In the genomic region with DNA sequence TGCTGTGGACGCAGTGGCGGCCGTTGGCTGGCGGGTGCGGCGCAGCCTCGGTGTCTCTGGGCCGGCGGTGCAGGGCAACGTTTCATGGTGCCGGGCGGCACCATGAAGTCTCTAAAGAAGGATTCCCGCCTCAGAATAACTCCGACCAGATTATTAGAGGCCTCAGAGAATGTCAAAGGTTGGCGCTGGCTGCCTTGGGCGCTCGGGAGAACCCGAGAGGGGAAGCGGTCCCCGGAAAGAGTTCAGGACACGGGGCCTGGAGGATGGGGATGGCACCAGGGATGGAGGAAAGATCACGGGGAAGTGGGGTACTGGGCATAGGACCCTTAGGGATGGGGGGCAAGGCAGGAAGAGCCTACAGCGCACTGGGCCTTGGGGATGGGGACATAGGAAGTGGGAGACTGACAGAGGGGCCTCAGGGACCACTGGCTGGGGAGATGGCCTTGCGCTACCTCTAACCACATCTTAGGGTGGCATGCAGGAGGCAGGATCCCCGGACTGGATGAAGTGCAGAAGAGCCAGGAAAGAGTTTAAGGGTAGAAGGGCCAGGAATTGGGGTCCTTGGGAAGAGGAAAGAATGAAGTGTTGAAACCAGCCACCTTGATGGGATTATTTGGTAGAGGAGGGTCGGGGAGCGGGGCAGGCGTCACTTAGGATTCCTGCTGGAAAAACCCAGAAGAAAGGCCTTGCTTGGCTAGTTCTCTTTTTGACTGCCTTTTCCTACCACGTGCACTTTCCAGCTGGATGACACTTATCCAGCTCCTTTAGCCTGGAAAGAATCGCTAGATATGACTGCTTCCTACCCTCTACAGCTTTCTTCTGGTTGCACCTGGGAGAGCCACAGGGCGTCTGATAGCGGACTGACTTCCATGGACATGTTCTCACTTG, we compare ENCODE assay signal across 9 cellular contexts. TPM values are rescaled to one million over a fixed set of nuclear protein-coding genes. Genes with fewer than 3 reads are reported as not detected.
DNase-seq lines count a peak whose midpoint lies in the region; ATAC-seq, FAIRE-seq and TF ChIP-seq lines count a peak whose summit lies in the region.
"Had no signal": no experiment of that assay in that cellular context is flagged by ENCODE, and none has a peak within 500 bp of the region (broad histone marks: within the 10 kb centered on the region; RNA-seq: fewer than 3 reads in every experiment).

No MANE protein-coding gene starts in this region.

- 24% methylated on average over 32 of the region's 32 CpGs; no CpG with 5 or more reads in 1 of the 2 experiments for WGBS in H1 (ENCODE audit: extremely low coverage in 1 of 2, insufficient coverage in 1 of 2, insufficient read length in 1 of 2, insufficient replicate concordance in 2 of 2, low coverage in 1 of 2, low lambda C conversion rate in 2 of 2, missing lambda C conversion rate in 1 of 2), 2 experiments

- no peak overlapping the region for H3K56ac ChIP-seq in H1 (replicated peaks; ENCODE audit: insufficient read length, low read depth, low read length)

- ATAC-seq in natural killer cell (no peak), GM18867 (IDR thresholded peaks at IDR 0.05; ENCODE audit: unreplicated experiment) (no peak), left colon (no peak)

- H4K20me1 ChIP-seq in Karpas-422 (ENCODE audit: insufficient read depth, low read depth, low read length) (no peaks in the 10 kb centered on the region), H1 (replicated peaks in 1 of 2; ENCODE audit: control insufficient read depth in 1 of 2, insufficient read depth in 2 of 2, low read length in 2 of 2) (peaks cover 1 to 3% of the 10 kb centered on the region in 2 experiments)

- H3K4me1 Mint-ChIP-seq in natural killer cell, result peaks cover 9 to 20% of the 10 kb centered on the region in 2 donors

- H2BK12ac ChIP-seq in H1 (ENCODE audit: low read depth, low read length), result no peak overlapping the region

- POLR2A ChIA-PET in AG04450 (lab: Yijun Ruan, JAX), result no interaction called here
- POLR2A ChIA-PET in H1 (lab: Charles Lee; ENCODE audit: partially characterized antibody), result no interaction called here

- H4K91ac ChIP-seq in H1 (replicated peaks; ENCODE audit: insufficient read length, low read length), result peak overlapping the region; percentile 25

- H3K14ac ChIP-seq in H1 (ENCODE audit: insufficient read length), result no peak overlapping the region

- TF ChIP-seq CTCF in AG04450 (IDR thresholded peaks at IDR 0.05; ENCODE audit: low read depth, low read length) (no peak), H1 (IDR thresholded peaks at IDR 0.05; ENCODE audit: control extremely low read depth in 1 of 3, insufficient read depth in 1 of 3, low read depth in 1 of 3, low read length in 3 of 3) (no peak), natural killer cell (IDR thresholded peaks at IDR 0.05) (no peak), GM10266 (IDR thresholded peaks at IDR 0.05; ENCODE audit: control insufficient read depth, insufficient read depth, low read depth, missing control alignments) (no peak)

- DNase-seq in AG04450 (ENCODE audit: low read depth, low spot score) (no peak), Karpas-422 (no peak), H1 (ENCODE audit: low read depth in 1 of 2, low spot score in 2 of 2) (no peak), natural killer cell (no peak), kidney glomerular epithelial cell (lab: John Stamatoyannopoulos, UW) (no peak), GM10266 (ENCODE audit: extremely low spot score) (no peak), left colon (no peak)
- DNase-seq: WERI-Rb-1 had no signal

- no peak overlapping the region for H3K4ac ChIP-seq in H1 (replicated peaks; ENCODE audit: insufficient read length, low read depth, low read length)

- no peaks in the 10 kb centered on the region for H3K79me1 ChIP-seq in H1 (ENCODE audit: low read depth, low read length)

- peak overlapping the region; percentile 84; the same call in 1 of the 2 replicates for H4K8ac ChIP-seq in H1 (ENCODE audit: extremely low read depth, insufficient read depth, low read length)

- peak overlapping the region; percentile 99 for H2AFZ ChIP-seq in Karpas-422 (ENCODE audit: low read length)
- peak overlapping the region; percentile 30; the same call in 1 of the 2 replicates for H2AFZ ChIP-seq in H1 (ENCODE audit: low read length)

- peak overlapping the region; percentile 100 for H3K4me2 ChIP-seq in Karpas-422 (ENCODE audit: low read depth, low read length, poor library complexity, severe bottlenecking)
- peak overlapping the region; percentile 79 to 87 for H3K4me2 ChIP-seq in H1 (ENCODE audit: insufficient read depth in 1 of 2, low read depth in 2 of 2, low read length in 2 of 2)

- no peak overlapping the region for H4K5ac ChIP-seq in H1 (ENCODE audit: insufficient read length, low read depth, low read length)

- peaks cover 0 to 21% of the 10 kb centered on the region in 2 donors for H3K27me3 Mint-ChIP-seq in natural killer cell (ENCODE audit: low read depth in 2 of 2)

- no peaks in the 10 kb centered on the region for H3K9me3 Mint-ChIP-seq in natural killer cell

- H2BK15ac ChIP-seq in H1 (ENCODE audit: low read length), result no peak overlapping the region

- H3K79me2 ChIP-seq in Karpas-422 (ENCODE audit: low read length) (no peaks in the 10 kb centered on the region), H1 (ENCODE audit: control insufficient read depth in 1 of 2, insufficient read depth in 2 of 2, low read length in 2 of 2) (no peaks in the 10 kb centered on the region)

- H3K27me3 ChIP-seq in AG04450 (ENCODE audit: control insufficient read depth, insufficient read depth, low read length) (peaks cover 6% of the 10 kb centered on the region), Karpas-422 (ENCODE audit: low read length) (no peaks in the 10 kb centered on the region), H1 (replicated peaks in 1 of 4; ENCODE audit: control insufficient read depth in 3 of 4, extremely low read depth in 1 of 4, insufficient read depth in 3 of 4, low read length in 3 of 4) (no peaks in the 10 kb centered on the region; a peak in 1 of 7 replicates)

- no peak overlapping the region for H3K23ac ChIP-seq in H1 (ENCODE audit: insufficient read length)

- no peaks in the 10 kb centered on the region for H3K36me3 Mint-ChIP-seq in natural killer cell

- peak overlapping the region; percentile 96 for H3K4me3 Mint-ChIP-seq in natural killer cell

- H3K18ac ChIP-seq in H1 (ENCODE audit: extremely low read depth, low read length), result peak overlapping the region; percentile 38; the same call in 1 of the 2 replicates

- no peaks in the 10 kb centered on the region; the same call in 1 of the 2 replicates for H3K9me3 ChIP-seq in AG04450 (ENCODE audit: control insufficient read depth, insufficient read depth, low read length)
- no peaks in the 10 kb centered on the region for H3K9me3 ChIP-seq in Karpas-422 (ENCODE audit: low read length)
- H3K9me3 ChIP-seq in H1 (ENCODE audit: insufficient read depth in 2 of 2, low read depth in 1 of 2, low read length in 1 of 2), result no peaks in the 10 kb centered on the region

- H3K27ac ChIP-seq in AG04450 (ENCODE audit: low read depth, low read length) (no peak overlapping the region), Karpas-422 (ENCODE audit: low read length) (no peak overlapping the region), H1 (ENCODE audit: low read depth, low read length) (no peak overlapping the region)
- H3K27ac ChIP-seq: WERI-Rb-1 had no signal

- no peak overlapping the region for H2BK20ac ChIP-seq in H1 (ENCODE audit: low read length)

- no peak for TF ChIP-seq RAD21 in H1 (IDR thresholded peaks at IDR 0.05 in 1 of 2, conservative IDR thresholded peaks at IDR 0.05 in 1 of 2; ENCODE audit: low read depth in 2 of 2, low read length in 2 of 2)

- H3K23me2 ChIP-seq in H1 (ENCODE audit: low read depth, low read length), result peaks cover 3% of the 10 kb centered on the region; the same call in 1 of the 2 replicates

- no peaks in the 10 kb centered on the region for H3K9me2 ChIP-seq in Karpas-422 (replicated peaks; ENCODE audit: insufficient read depth, low read length)

- H3K4me3 ChIP-seq in AG04450 (ENCODE audit: low read depth, low read length) (peak overlapping the region; percentile 49), Karpas-422 (ENCODE audit: low read length) (peak overlapping the region; percentile 94), H1 (ENCODE audit: extremely low read depth in 1 of 4, insufficient read depth in 2 of 4, low read depth in 3 of 4, low read length in 4 of 4) (peak overlapping the region; percentile 69 to 86 (median 75))

- no peak for TF ChIP-seq EP300 in H1 (IDR thresholded peaks at IDR 0.05; ENCODE audit: borderline replicate concordance in 1 of 2, low read depth in 2 of 2, low read length in 2 of 2)

- TF ChIP-seq POLR2A in H1 (IDR thresholded peaks at IDR 0.05; ENCODE audit: control extremely low read depth in 1 of 2, low read depth in 2 of 2, low read length in 2 of 2), result no peak

- H3K9ac ChIP-seq in Karpas-422 (ENCODE audit: low read length) (peak overlapping the region; percentile 94), H1 (replicated peaks in 1 of 4; ENCODE audit: extremely low read depth in 1 of 4, low read depth in 3 of 4, low read length in 3 of 4) (peak overlapping the region in 3 of 4 experiments; percentile 35 to 45 (median 36); a peak in 5 of 7 replicates)

- H3K27ac Mint-ChIP-seq in natural killer cell, result peak overlapping the region; percentile 82 to 94

- H2AK5ac ChIP-seq in H1 (ENCODE audit: low read depth, low read length), result no peak overlapping the region

- peaks cover 15% of the 10 kb centered on the region for H3K4me1 ChIP-seq in Karpas-422 (ENCODE audit: low read length)
- H3K4me1 ChIP-seq in H1 (replicated peaks in 1 of 4; ENCODE audit: control insufficient read depth in 3 of 4, insufficient read depth in 4 of 4, low read length in 3 of 4), result peaks cover 2 to 10% (median 6%) of the 10 kb centered on the region in 4 experiments

- H2BK120ac ChIP-seq in H1 (replicated peaks; ENCODE audit: low read depth, low read length), result no peak overlapping the region

- FAIRE-seq in H1 (lab: Jason Lieb, UNC), result no peak

- CTCF ChIA-PET in AG04450 (lab: Charles Lee), result interaction anchor here (0.9 to 1.5 kb wide), 2 partner anchors 30 to 274 kb away, joined by 4 read pairs; no protein-coding TSS in a partner anchor
- CTCF ChIA-PET in H1 (lab: Charles Lee; ENCODE audit: partially characterized antibody), result interaction anchor here (0.7 to 1.8 kb wide), 7 partner anchors 8 to 310 kb away, joined by 3 to 7 read pairs (median 5); no protein-coding TSS in a partner anchor

- intact Hi-C loops in natural killer cell (cut with micrococcal nuclease) (no loop called here), left colon (cut with DNase I, micrococcal nuclease) (no loop called here)

- peak overlapping the region; percentile 52 for H2BK5ac ChIP-seq in H1 (ENCODE audit: low read depth, low read length)

- H3K36me3 ChIP-seq in Karpas-422 (ENCODE audit: insufficient read depth, low read length) (no peaks in the 10 kb centered on the region), H1 (ENCODE audit: control insufficient read depth in 2 of 4, insufficient read depth in 4 of 4, low read length in 3 of 4) (no peaks in the 10 kb centered on the region)
- H3K36me3 ChIP-seq: WERI-Rb-1 had no signal

RNA-seq across cellular contexts. Expression of a gene that starts 0.6 kb away (rescaled TPM):
- polyA plus RNA-seq in AG04450 (2011; rRNA removed) (0.11 and 0.17 TPM in 2 replicates), H1 (2011; rRNA removed) (0.89 and 1.2 TPM in 2 replicates)
- 0.48 TPM in 1 of 2 replicates, not detected in the other for polyA minus RNA-seq in AG04450 (2011; rRNA and poly(A)+ RNA removed)
- total RNA-seq in Karpas-422 (2014; rRNA removed; shearing (Covaris generic); ENCODE audit: low replicate concordance), result 2.0 and 2.5 TPM in 2 replicates
- 1.7 and 3.3 TPM in 2 replicates for total RNA-seq in H1 (2021; fragmentation: NEBNext Ultra II Directional; extraction: Animal tissue kit (Norgen Biotek cat#: 25700))
- polyA plus RNA-seq in H1 (2011; cell fraction: cytosol; rRNA removed), result 2.8 TPM
- polyA plus RNA-seq in H1 (2011; cell fraction: nucleus; rRNA removed), result 9.0 TPM
- polyA plus RNA-seq in H1 (2012, experiment 1 of 2), result 0.88 to 2.6 TPM (median 2.1 TPM) in 4 replicates
- polyA plus RNA-seq in H1 (2012, experiment 2 of 2), result 1.0 TPM
- 0.85 TPM for polyA plus RNA-seq in H1 (2013, experiment 1 of 2)
- polyA plus RNA-seq in H1 (2013, experiment 2 of 2), result 0.68 TPM
- polyA minus RNA-seq in H1 (2011; rRNA and poly(A)+ RNA removed), result 2.2 and 2.6 TPM in 2 replicates
- 2.4 TPM for polyA minus RNA-seq in H1 (2011; cell fraction: cytosol; rRNA and poly(A)+ RNA removed)
- polyA minus RNA-seq in H1 (2011; cell fraction: nucleus; rRNA and poly(A)+ RNA removed), result 6.1 TPM
- total RNA-seq in natural killer cell (1 to 10 TPM in 1 of 3 donors, under 1 TPM in 2; 0.26 to 4.9 (median 0.70) TPM), left colon (1 to 10 TPM; 2.1 to 2.8 TPM)

RNA-seq across cellular contexts. Expression of a gene that starts 23.7 kb away (rescaled TPM):
- polyA plus RNA-seq in AG04450 (2011; rRNA removed), result not detected in 2 replicates
- 0.09 TPM in 1 of 2 replicates, not detected in the other for polyA minus RNA-seq in AG04450 (2011; rRNA and poly(A)+ RNA removed)
- total RNA-seq in Karpas-422 (2014; rRNA removed; shearing (Covaris generic); ENCODE audit: low replicate concordance), result not detected in 2 replicates
- 5.8 and 7.9 TPM in 2 replicates for total RNA-seq in H1 (2021; fragmentation: NEBNext Ultra II Directional; extraction: Animal tissue kit (Norgen Biotek cat#: 25700))
- polyA plus RNA-seq in H1 (2011; rRNA removed), result 6.7 and 8.1 TPM in 2 replicates
- 4.7 TPM for polyA plus RNA-seq in H1 (2011; cell fraction: cytosol; rRNA removed)
- polyA plus RNA-seq in H1 (2011; cell fraction: nucleus; rRNA removed), result 9.8 TPM
- 4.6 to 8.1 TPM (median 4.8 TPM) in 4 replicates for polyA plus RNA-seq in H1 (2012, experiment 1 of 2)
- polyA plus RNA-seq in H1 (2012, experiment 2 of 2), result 18.3 TPM
- polyA plus RNA-seq in H1 (2013, experiment 1 of 2), result 4.9 TPM
- 5.5 TPM for polyA plus RNA-seq in H1 (2013, experiment 2 of 2)
- polyA minus RNA-seq in H1 (2011; rRNA and poly(A)+ RNA removed), result 3.8 and 4.1 TPM in 2 replicates
- polyA minus RNA-seq in H1 (2011; cell fraction: cytosol; rRNA and poly(A)+ RNA removed), result 5.2 TPM
- polyA minus RNA-seq in H1 (2011; cell fraction: nucleus; rRNA and poly(A)+ RNA removed), result 11.3 TPM
- total RNA-seq in natural killer cell, result not detected
- total RNA-seq in left colon, result 10 to 100 TPM; 40.1 to 58.5 TPM

RNA-seq across cellular contexts. Expression of a gene that starts 30.2 kb away (rescaled TPM):
- 15.5 and 17.5 TPM in 2 replicates for polyA plus RNA-seq in AG04450 (2011; rRNA removed)
- polyA minus RNA-seq in AG04450 (2011; rRNA and poly(A)+ RNA removed), result 9.8 and 15.9 TPM in 2 replicates
- total RNA-seq in Karpas-422 (2014; rRNA removed; shearing (Covaris generic); ENCODE audit: low replicate concordance), result 15.4 and 41.3 TPM in 2 replicates
- 31.3 and 33.5 TPM in 2 replicates for total RNA-seq in H1 (2021; fragmentation: NEBNext Ultra II Directional; extraction: Animal tissue kit (Norgen Biotek cat#: 25700))
- polyA plus RNA-seq in H1 (2011; rRNA removed), result 17.9 and 21.9 TPM in 2 replicates
- polyA plus RNA-seq in H1 (2011; cell fraction: cytosol; rRNA removed), result 27.8 TPM
- polyA plus RNA-seq in H1 (2011; cell fraction: nucleus; rRNA removed), result 69.5 TPM
- polyA plus RNA-seq in H1 (2012, experiment 1 of 2), result 19.7 to 31.1 TPM (median 26.9 TPM) in 4 replicates
- 14.4 TPM for polyA plus RNA-seq in H1 (2012, experiment 2 of 2)
- polyA plus RNA-seq in H1 (2013, experiment 1 of 2), result 16.6 TPM
- polyA plus RNA-seq in H1 (2013, experiment 2 of 2), result 14.4 TPM
- 18.8 and 19.6 TPM in 2 replicates for polyA minus RNA-seq in H1 (2011; rRNA and poly(A)+ RNA removed)
- polyA minus RNA-seq in H1 (2011; cell fraction: cytosol; rRNA and poly(A)+ RNA removed), result 22.9 TPM
- 41.0 TPM for polyA minus RNA-seq in H1 (2011; cell fraction: nucleus; rRNA and poly(A)+ RNA removed)
- 10 to 100 TPM; 49.0 to 71.3 (median 56.5) TPM for total RNA-seq in natural killer cell
- 10 to 100 TPM; 29.1 to 33.9 TPM for total RNA-seq in left colon

RNA-seq across cellular contexts. Expression of a gene that starts 38.2 kb away (rescaled TPM):
- 17.1 and 25.1 TPM in 2 replicates for polyA plus RNA-seq in AG04450 (2011; rRNA removed)
- 19.9 and 31.0 TPM in 2 replicates for polyA minus RNA-seq in AG04450 (2011; rRNA and poly(A)+ RNA removed)
- total RNA-seq in Karpas-422 (2014; rRNA removed; shearing (Covaris generic); ENCODE audit: low replicate concordance), result 38.8 and 76.8 TPM in 2 replicates
- total RNA-seq in H1 (2021; fragmentation: NEBNext Ultra II Directional; extraction: Animal tissue kit (Norgen Biotek cat#: 25700)), result 16.2 and 16.7 TPM in 2 replicates
- 17.5 and 23.2 TPM in 2 replicates for polyA plus RNA-seq in H1 (2011; rRNA removed)
- polyA plus RNA-seq in H1 (2011; cell fraction: cytosol; rRNA removed), result 18.3 TPM
- polyA plus RNA-seq in H1 (2011; cell fraction: nucleus; rRNA removed), result 124 TPM
- polyA plus RNA-seq in H1 (2012, experiment 1 of 2), result 10.5 to 22.8 TPM (median 22.0 TPM) in 4 replicates
- 15.5 TPM for polyA plus RNA-seq in H1 (2012, experiment 2 of 2)
- 16.1 TPM for polyA plus RNA-seq in H1 (2013, experiment 1 of 2)
- 14.2 TPM for polyA plus RNA-seq in H1 (2013, experiment 2 of 2)
- 9.0 and 10.5 TPM in 2 replicates for polyA minus RNA-seq in H1 (2011; rRNA and poly(A)+ RNA removed)
- polyA minus RNA-seq in H1 (2011; cell fraction: cytosol; rRNA and poly(A)+ RNA removed), result 10.6 TPM
- 32.9 TPM for polyA minus RNA-seq in H1 (2011; cell fraction: nucleus; rRNA and poly(A)+ RNA removed)
- 10 to 100 TPM; 30.7 to 45.5 (median 32.5) TPM for total RNA-seq in natural killer cell
- total RNA-seq in left colon, result 10 to 100 TPM; 61.1 to 66.7 TPM

RNA-seq across cellular contexts. Expression of a gene that starts 40.1 kb away (rescaled TPM):
- polyA plus RNA-seq in AG04450 (2011; rRNA removed) (not detected in 2 replicates), H1 (2011; rRNA removed) (0.03 and 0.06 TPM in 2 replicates)
- polyA minus RNA-seq in AG04450 (2011; rRNA and poly(A)+ RNA removed), result not detected in 2 replicates
- total RNA-seq in Karpas-422 (2014; rRNA removed; shearing (Covaris generic); ENCODE audit: low replicate concordance), result not detected in 2 replicates
- total RNA-seq in H1 (2021; fragmentation: NEBNext Ultra II Directional; extraction: Animal tissue kit (Norgen Biotek cat#: 25700)), result 0.17 TPM in 1 of 2 replicates, not detected in the other
- not detected for polyA plus RNA-seq in H1 (2011; cell fraction: cytosol; rRNA removed)
- polyA plus RNA-seq in H1 (2011; cell fraction: nucleus; rRNA removed), result not detected
- 0.56 to 0.72 TPM (median 0.66 TPM) in 4 replicates for polyA plus RNA-seq in H1 (2012, experiment 1 of 2)
- 0.12 TPM for polyA plus RNA-seq in H1 (2012, experiment 2 of 2)
- 0.28 TPM for polyA plus RNA-seq in H1 (2013, experiment 1 of 2)
- 0.44 TPM for polyA plus RNA-seq in H1 (2013, experiment 2 of 2)
- not detected in 2 replicates for polyA minus RNA-seq in H1 (2011; rRNA and poly(A)+ RNA removed)
- polyA minus RNA-seq in H1 (2011; cell fraction: cytosol; rRNA and poly(A)+ RNA removed), result not detected
- not detected for polyA minus RNA-seq in H1 (2011; cell fraction: nucleus; rRNA and poly(A)+ RNA removed)
- total RNA-seq in natural killer cell (under 1 TPM in 1 of 3 donors, not detected in 2; 0.60 TPM), left colon (1 to 10 TPM; 4.5 to 7.1 TPM)
